ENCODE assay signal across 8 cellular contexts in genomic region chr19:44401787-44402115, GRCh38. TPM values are rescaled to one million over a fixed set of nuclear protein-coding genes. Genes with fewer than 3 reads are reported as not detected.
DNase-seq lines count a peak whose midpoint lies in the region; ATAC-seq and TF ChIP-seq lines count a peak whose summit lies in the region.

No MANE protein-coding gene starts in this region.

- 65% methylated on average over 4 of the region's 6 CpGs for WGBS in HUES64

- H3K4me1 Mint-ChIP-seq in naive thymus-derived CD8-positive, alpha-beta T cell: peaks cover 5 to 13% (median 10%) of the 10 kb centered on the region in 4 donors

- no peak for ATAC-seq in naive thymus-derived CD8-positive, alpha-beta T cell
- ATAC-seq in HG02588 (IDR thresholded peaks at IDR 0.05; ENCODE audit: unreplicated experiment): no peak

- H3K9ac ChIP-seq in HUES64 (ENCODE audit: low read depth, low read length) (no peak overlapping the region), duodenal mucosa (ENCODE audit: low read depth in 1 of 2, low read length in 2 of 2) (no peak overlapping the region)

- H3K4me1 ChIP-seq in HUES64 (ENCODE audit: insufficient read depth, low read length): no peaks in the 10 kb centered on the region
- no peaks in the 10 kb centered on the region for H3K4me1 ChIP-seq in duodenal mucosa (ENCODE audit: control insufficient read depth in 1 of 2, insufficient read depth in 2 of 2, low read length in 2 of 2)

- H3K27me3 ChIP-seq in HUES64 (ENCODE audit: insufficient read depth, low read length) (no peaks in the 10 kb centered on the region), duodenal mucosa (ENCODE audit: control insufficient read depth in 1 of 2, insufficient read depth in 2 of 2, low read length in 2 of 2) (no peaks in the 10 kb centered on the region)

- DNase-seq in naive thymus-derived CD8-positive, alpha-beta T cell: no peak
- DNase-seq in GM10266 (ENCODE audit: extremely low spot score): no peak
- no peak for DNase-seq in NCI-H1436 (lab: John Stamatoyannopoulos, UW)
- no peak for DNase-seq in EL

- H3K9me3 ChIP-seq in HUES64 (ENCODE audit: insufficient read depth, low read depth, low read length): peaks cover 24% of the 10 kb centered on the region; the same call in 1 of the 2 replicates
- H3K9me3 ChIP-seq in duodenal mucosa (ENCODE audit: control insufficient read depth in 1 of 2, low read length in 2 of 2): peaks cover 5 to 6% of the 10 kb centered on the region in 2 donors

- peaks cover 0 to 13% (median 7%) of the 10 kb centered on the region in 5 donors for H3K27me3 Mint-ChIP-seq in naive thymus-derived CD8-positive, alpha-beta T cell

- H3K4me3 ChIP-seq in HUES64 (ENCODE audit: low read length) (peak overlapping the region; percentile 81), duodenal mucosa (ENCODE audit: low read depth in 1 of 2, low read length in 2 of 2) (peak overlapping the region; percentile 78 to 84)

- peaks cover 16 to 61% (median 54%) of the 10 kb centered on the region in 3 donors for H3K36me3 Mint-ChIP-seq in naive thymus-derived CD8-positive, alpha-beta T cell

- peak overlapping the region in 8 of 10 donors; percentile 44 to 93 (median 86) for H3K27ac Mint-ChIP-seq in naive thymus-derived CD8-positive, alpha-beta T cell

- H3K27ac ChIP-seq in 22Rv1: peak overlapping the region; percentile 33
- no peak overlapping the region for H3K27ac ChIP-seq in HUES64 (ENCODE audit: low read depth, low read length)
- H3K27ac ChIP-seq in duodenal mucosa (ENCODE audit: low read depth, low read length): no peak overlapping the region

- POLR2A ChIA-PET in naive thymus-derived CD8-positive, alpha-beta T cell (lab: Charles Lee): no interaction called here

- TF ChIP-seq CTCF in 22Rv1 (IDR thresholded peaks at IDR 0.05) (no peak), GM10266 (IDR thresholded peaks at IDR 0.05; ENCODE audit: control insufficient read depth, insufficient read depth, low read depth, missing control alignments) (no peak)

- H3K9me3 Mint-ChIP-seq in naive thymus-derived CD8-positive, alpha-beta T cell: peaks cover 11 to 80% (median 47%) of the 10 kb centered on the region in 9 donors

- peak overlapping the region; percentile 86 to 100 (median 95) for H3K4me3 Mint-ChIP-seq in naive thymus-derived CD8-positive, alpha-beta T cell

- H3K36me3 ChIP-seq in HUES64 (ENCODE audit: insufficient read depth, low read length) (no peaks in the 10 kb centered on the region), duodenal mucosa (ENCODE audit: control insufficient read depth in 1 of 2, insufficient read depth in 2 of 2, low read length in 2 of 2) (no peaks in the 10 kb centered on the region)

RNA-seq across cellular contexts. Expression of gene ZNF285, which starts 0.3 kb away (rescaled TPM):
- 1.8 TPM for polyA plus RNA-seq in HUES64 (2013, experiment 1 of 2)
- polyA plus RNA-seq in HUES64 (2013, experiment 2 of 2): 2.0 TPM
- 10 to 100 TPM in 1 of 2 experiments, 1 to 10 TPM in 1; 8.7 to 10.0 TPM for total RNA-seq in naive thymus-derived CD8-positive, alpha-beta T cell
- polyA plus RNA-seq in naive thymus-derived CD8-positive, alpha-beta T cell: 1 to 10 TPM; 1.5 to 5.5 (median 3.2) TPM

RNA-seq across cellular contexts. Expression of gene ZNF112, which starts 45.3 kb away (rescaled TPM):
- 2.5 TPM for polyA plus RNA-seq in HUES64 (2013, experiment 1 of 2)
- 3.5 TPM for polyA plus RNA-seq in HUES64 (2013, experiment 2 of 2)
- 1 to 10 TPM; 1.0 to 1.2 TPM for total RNA-seq in naive thymus-derived CD8-positive, alpha-beta T cell
- polyA plus RNA-seq in naive thymus-derived CD8-positive, alpha-beta T cell: not detected

RNA-seq across cellular contexts. Expression of gene ZNF229, which starts 46.5 kb away (rescaled TPM):
- polyA plus RNA-seq in HUES64 (2013, experiment 1 of 2): 4.3 TPM
- 5.1 TPM for polyA plus RNA-seq in HUES64 (2013, experiment 2 of 2)
- total RNA-seq in naive thymus-derived CD8-positive, alpha-beta T cell: 1 to 10 TPM; 7.0 to 7.4 TPM
- polyA plus RNA-seq in naive thymus-derived CD8-positive, alpha-beta T cell: 1 to 10 TPM in 1 of 3 donors, under 1 TPM in 2; 0.93 to 2.0 (median 0.96) TPM
